22 cellular contexts compared by ENCODE assay signal in genomic region chr10:60376221-60376620, GRCh38.
"Had no signal": no experiment of that assay in that cellular context is flagged by ENCODE, and none has a peak within 500 bp of the region (broad histone marks: within the 10 kb centered on the region; RNA-seq: fewer than 3 reads in every experiment).

No MANE protein-coding gene starts in this region.

- H3K9me3 Mint-ChIP-seq: naive B cell; nephron progenitor cell; stimulated activated memory B cell treated with anti-CD40 and anti-IgM and Interleukin-4, amounts not matched to agents 10 μg/mL and 1 μg/mL and 100 μg/mL, for 72 hours; stimulated activated naive CD8-positive, alpha-beta T cell treated with anti-CD3 and anti-CD28 coated beads, Interleukin-15, Interleukin-2, amounts not matched to agents 100 ng/mL and 50 ng/mL, for 24 hours had no signal

- ATAC-seq: gastrocnemius medialis; left colon; psoas muscle; sciatic nerve; stimulated activated memory B cell treated with anti-CD40 and anti-IgM and Interleukin-4, amounts not matched to agents 10 μg/mL and 1 μg/mL and 100 μg/mL, for 72 hours had no signal

- H3K36me3 ChIP-seq: esophagus muscularis mucosa, gastrocnemius medialis, spleen, thoracic aorta, transverse colon had no signal

- H3K4me1 ChIP-seq: esophagus muscularis mucosa, gastrocnemius medialis, psoas muscle, spleen, transverse colon had no signal

- H3K4me1 Mint-ChIP-seq: nephron progenitor cell had no signal

- H3K27me3 ChIP-seq: esophagus muscularis mucosa, gastrocnemius medialis, spleen, transverse colon had no signal

- DNase-seq: cortex of kidney; effector memory CD4-positive, alpha-beta T cell; gastrocnemius medialis; kidney; left colon; left ventricle myocardium superior; mesenchymal stem cell; naive B cell; nephron progenitor cell; psoas muscle; spleen; stimulated activated CD4-positive, alpha-beta T cell treated with anti-CD3 and anti-CD28 coated beads, Interleukin-15, amount 100 ng/mL, for 24 hours; stimulated activated CD4-positive, alpha-beta T cell treated with anti-CD3 and anti-CD28 coated beads, Interleukin-1b, Interleukin-23, amount 100 ng/mL, for 48 hours; stimulated activated CD4-positive, alpha-beta T cell treated with anti-CD3 and anti-CD28 coated beads, Interleukin-4, amount 100 ng/mL, for 24 hours; transverse colon had no signal

- H3K9me3 ChIP-seq: esophagus muscularis mucosa, gastrocnemius medialis, psoas muscle, spleen, thoracic aorta, transverse colon had no signal

- H3K27ac Mint-ChIP-seq: naive B cell; nephron progenitor cell; stimulated activated memory B cell treated with anti-CD40 and anti-IgM and Interleukin-4, amounts not matched to agents 10 μg/mL and 1 μg/mL and 100 μg/mL, for 72 hours; stimulated activated naive CD8-positive, alpha-beta T cell treated with anti-CD3 and anti-CD28 coated beads, Interleukin-15, Interleukin-2, amounts not matched to agents 100 ng/mL and 50 ng/mL, for 24 hours had no signal

- H3K27me3 Mint-ChIP-seq: naive B cell; stimulated activated memory B cell treated with anti-CD40 and anti-IgM and Interleukin-4, amounts not matched to agents 10 μg/mL and 1 μg/mL and 100 μg/mL, for 72 hours; stimulated activated naive CD8-positive, alpha-beta T cell treated with anti-CD3 and anti-CD28 coated beads, Interleukin-15, Interleukin-2, amounts not matched to agents 100 ng/mL and 50 ng/mL, for 24 hours had no signal

- H3K36me3 Mint-ChIP-seq: naive B cell had no signal

- H3K27ac ChIP-seq: epithelial cell of prostate, esophagus muscularis mucosa, gastrocnemius medialis, psoas muscle, spleen, thoracic aorta, transverse colon had no signal

- H3K4me3 Mint-ChIP-seq: naive B cell; nephron progenitor cell; stimulated activated memory B cell treated with anti-CD40 and anti-IgM and Interleukin-4, amounts not matched to agents 10 μg/mL and 1 μg/mL and 100 μg/mL, for 72 hours; stimulated activated naive CD8-positive, alpha-beta T cell treated with anti-CD3 and anti-CD28 coated beads, Interleukin-15, Interleukin-2, amounts not matched to agents 100 ng/mL and 50 ng/mL, for 24 hours had no signal

- H3K4me3 ChIP-seq: esophagus muscularis mucosa, gastrocnemius medialis, lung, psoas muscle, spleen, thoracic aorta, transverse colon had no signal
